ENCODE assay signal across 8 cellular contexts in the genomic region with DNA sequence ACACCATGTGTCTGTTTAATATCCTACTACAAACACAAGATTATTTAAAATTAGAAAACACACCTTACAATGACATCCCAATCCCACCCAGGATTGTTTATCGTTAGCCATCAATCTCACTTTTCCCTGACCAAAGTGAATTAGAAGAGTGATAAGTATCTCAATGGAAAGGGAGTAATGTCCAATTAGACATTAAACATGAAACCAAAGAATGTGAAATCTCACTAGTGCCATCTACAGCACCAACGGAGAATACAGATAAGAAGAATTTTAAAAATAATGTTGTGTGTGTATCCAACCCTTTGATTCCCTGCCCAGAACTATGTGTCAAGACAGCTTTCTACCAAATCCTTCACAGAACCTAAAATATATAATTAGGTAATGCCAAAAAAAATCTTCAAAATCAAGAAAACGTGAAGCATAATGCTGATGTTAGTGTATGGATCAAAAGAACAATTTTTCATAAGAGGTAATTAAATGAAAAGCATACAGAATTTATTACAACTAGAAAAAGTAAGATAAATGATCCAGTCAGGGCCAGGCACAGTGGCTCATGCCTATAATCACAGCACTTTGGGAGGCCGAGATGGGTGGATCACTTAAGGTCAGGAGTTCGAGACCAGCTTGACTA.
DNase-seq lines count a peak whose midpoint lies in the region; ATAC-seq and TF ChIP-seq lines count a peak whose summit lies in the region.

No MANE protein-coding gene starts in this region.

- TF ChIP-seq POLR2A in right lobe of liver (IDR thresholded peaks at IDR 0.05) (no peak), gastrocnemius medialis (IDR thresholded peaks at IDR 0.05) (no peak), uterus (IDR thresholded peaks at IDR 0.05) (no peak)

- peak; percentile 64 to 78 (median 74) for ATAC-seq in right lobe of liver
- no peak for ATAC-seq in gastrocnemius medialis

- intact Hi-C loops in right lobe of liver (cut with DNase I) (no loop called here), gastrocnemius medialis (cut with DNase I; ENCODE audit: low total_unique reads) (no loop called here), uterus (cut with DNase I; ENCODE audit: low total_unique reads) (no loop called here)

- TF ChIP-seq CTCF in right lobe of liver (IDR thresholded peaks at IDR 0.05) (peak; percentile 53 to 56 (median 55)), gastrocnemius medialis (IDR thresholded peaks at IDR 0.05 in 4 of 5, conservative IDR thresholded peaks at IDR 0.05 in 1 of 5) (peak in 2 of 5 experiments; percentile 27 to 41), uterus (IDR thresholded peaks at IDR 0.05) (peak in 1 of 4 experiments; percentile 34)

- H3K36me3 ChIP-seq in right lobe of liver, result no peaks in the 10 kb centered on the region
- H3K36me3 ChIP-seq in gastrocnemius medialis, result no peaks in the 10 kb centered on the region
- H3K36me3 ChIP-seq in uterus, result no peaks in the 10 kb centered on the region

- H3K27me3 ChIP-seq in right lobe of liver (no peaks in the 10 kb centered on the region), gastrocnemius medialis (no peaks in the 10 kb centered on the region), uterus (no peaks in the 10 kb centered on the region)

- DNase-seq in NCI-H1436 (lab: John Stamatoyannopoulos, UW) (peak; percentile 21), NCI-H1436 treated with DMSO at 0.1 percent for 48 hours (lab: John Stamatoyannopoulos, UW) (no peak), M059J (ENCODE audit: low read depth) (peak; percentile 40), astrocyte of the hippocampus (ENCODE audit: low read depth, low spot score) (peak; percentile 65), right lobe of liver (no peak), gastrocnemius medialis (no peak), GM19240 (ENCODE audit: insufficient read length, low spot score) (no peak), uterus (no peak)

- in situ Hi-C loops in gastrocnemius medialis (cut with MboI; ENCODE audit: low sequenced_read_pairs in 4 of 4), result no loop called here

- WGBS in right lobe of liver (ENCODE audit: insufficient coverage, low coverage, low lambda C conversion rate, missing lambda C conversion rate), result 66% methylated on average over 5 of the region's 5 CpGs

- H3K9me3 ChIP-seq in right lobe of liver (no peaks in the 10 kb centered on the region), gastrocnemius medialis (no peaks in the 10 kb centered on the region), uterus (no peaks in the 10 kb centered on the region)

- H3K4me3 ChIP-seq in right lobe of liver (no peak overlapping the region), gastrocnemius medialis (no peak overlapping the region), uterus (no peak overlapping the region)

- H3K4me1 ChIP-seq in right lobe of liver, result no peaks in the 10 kb centered on the region
- no peaks in the 10 kb centered on the region for H3K4me1 ChIP-seq in gastrocnemius medialis
- H3K4me1 ChIP-seq in uterus, result no peaks in the 10 kb centered on the region

- H3K27ac ChIP-seq in right lobe of liver, result no peak overlapping the region
- H3K27ac ChIP-seq in gastrocnemius medialis, result no peak overlapping the region
- no peak overlapping the region for H3K27ac ChIP-seq in uterus

Comparison
In these comparisons a context has a peak if more than half of its experiments do, and no peak if none do; other contexts are left out.
1. DNase-seq: peak in NCI-H1436 (single experiment), M059J (single experiment) and astrocyte of the hippocampus (single experiment); none in NCI-H1436 treated with DMSO at 0.1 percent for 48 hours (single experiment), right lobe of liver (0 of 3), gastrocnemius medialis (0 of 2), GM19240 (single experiment) and uterus (0 of 2).
2. ATAC-seq: peak in right lobe of liver (4 of 4); none in gastrocnemius medialis (0 of 2).